ENCODE assay signal across 8 cellular contexts in the genomic region with DNA sequence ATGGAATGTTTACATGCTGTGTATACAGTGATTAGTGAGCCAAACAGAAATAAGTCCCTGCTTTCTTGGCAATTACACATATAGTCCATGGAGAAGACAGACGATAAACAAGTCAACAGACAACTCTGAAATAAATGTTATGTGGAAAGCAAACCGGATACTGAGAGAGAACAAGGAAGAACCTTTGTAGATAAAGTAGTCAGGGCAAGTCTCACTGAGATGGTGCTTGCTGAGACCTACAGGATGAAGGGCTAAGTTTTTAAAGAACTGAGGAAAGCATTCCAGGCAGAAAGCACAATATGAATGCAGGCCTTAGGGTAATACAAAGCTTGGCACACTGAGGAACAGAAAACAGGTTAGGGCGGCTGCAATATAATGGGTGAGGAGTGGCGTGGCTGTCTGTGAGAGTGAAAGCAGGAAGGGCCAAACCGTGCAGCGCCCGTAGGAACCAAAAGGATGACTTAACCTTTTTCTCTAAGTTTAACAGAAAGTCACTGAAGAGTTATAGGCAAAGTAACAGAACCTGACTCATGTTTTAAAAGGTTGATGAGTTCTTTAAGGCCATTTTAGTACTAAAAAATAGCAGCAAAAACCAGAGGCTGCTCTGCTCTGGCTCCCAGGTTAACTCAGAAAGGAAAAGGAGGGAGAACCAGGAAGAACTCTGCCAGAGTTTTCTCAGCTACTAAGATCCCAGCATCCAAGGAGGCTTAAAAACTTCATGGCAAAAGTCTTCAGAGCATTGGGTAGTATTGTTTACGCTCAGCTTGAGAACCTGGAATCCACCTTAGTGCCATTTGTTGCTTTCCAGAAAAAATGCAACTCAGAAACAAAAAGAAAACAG. TPM values are rescaled to one million over a fixed set of nuclear protein-coding genes. Genes with fewer than 3 reads are reported as not detected.
DNase-seq lines count a peak whose midpoint lies in the region; ATAC-seq and TF ChIP-seq lines count a peak whose summit lies in the region.

No MANE protein-coding gene starts in this region.

- ATAC-seq in HG03342 (IDR thresholded peaks at IDR 0.05; ENCODE audit: unreplicated experiment): peak; percentile 78

- TF ChIP-seq CTCF in stomach (IDR thresholded peaks at IDR 0.05): no peak
- no peak for TF ChIP-seq CTCF in HFFc6 (IDR thresholded peaks at IDR 0.05)

- no peaks in the 10 kb centered on the region for H3K27me3 ChIP-seq in stomach

- 8 to 23% (median 16%) methylated on average over 8 of the region's 8 CpGs for WGBS in stomach, 5 donors

- H3K36me3 Mint-ChIP-seq in HFFc6 (ENCODE audit: low read depth): no peaks in the 10 kb centered on the region

- H3K4me1 Mint-ChIP-seq in HFFc6 (ENCODE audit: low read depth): no peaks in the 10 kb centered on the region

- H3K9me3 Mint-ChIP-seq in HFFc6: no peaks in the 10 kb centered on the region

- H3K4me3 Mint-ChIP-seq in HFFc6: no peak overlapping the region

- peak overlapping the region in 4 of 5 donors; percentile 20 to 74 (median 60) for H3K27ac ChIP-seq in stomach

- DNase-seq in activated T-cell treated with anti-CD3 and anti-CD28 coated beads for 24 hours (ENCODE audit: low read depth): peak; percentile 14
- no peak for DNase-seq in activated T-cell treated with anti-CD3 and anti-CD28 coated beads, Interleukin-2, amount 50 U/mL, for 1 hour
- peak; percentile 55 for DNase-seq in activated CD4-positive, alpha-beta T cell treated with anti-CD3 and anti-CD28 coated beads for 48 hours
- peak; percentile 24 for DNase-seq in germinal center (ENCODE audit: low spot score)
- peak; percentile 56 for DNase-seq in stomach
- no peak for DNase-seq in GM19240 (ENCODE audit: insufficient read length, low spot score)
- DNase-seq in HFFc6: no peak

- peaks cover 0 to 19% (median 6%) of the 10 kb centered on the region in 4 donors for H3K4me1 ChIP-seq in stomach

- H3K27ac Mint-ChIP-seq in HFFc6: no peak overlapping the region

- TF ChIP-seq EP300 in stomach (IDR thresholded peaks at IDR 0.05): no peak

- TF ChIP-seq POLR2A in stomach (IDR thresholded peaks at IDR 0.05): no peak

- H3K27me3 Mint-ChIP-seq in HFFc6 (ENCODE audit: insufficient read depth): peaks cover 6% of the 10 kb centered on the region

- intact Hi-C loops in stomach (cut with DNase I; ENCODE audit: low total_unique reads): loop anchor here (5.0 to 10.0 kb wide), 2 partner anchors 314 to 477 kb away; a partner anchor contains a TSS

- no peaks in the 10 kb centered on the region for H3K36me3 ChIP-seq in stomach

- H3K4me3 ChIP-seq in stomach: peak overlapping the region; percentile 9 to 24 (median 19)

- no peaks in the 10 kb centered on the region for H3K9me3 ChIP-seq in stomach

RNA-seq across cellular contexts. Expression of a gene that starts 8.7 kb away (rescaled TPM):
- 10 to 100 TPM in 4 of 5 donors, 1 to 10 TPM in 1; 6.2 to 58.7 (median 27.0) TPM for total RNA-seq in stomach
- polyA plus RNA-seq in stomach: 1 to 10 TPM; 1.7 to 4.1 (median 2.1) TPM
- 10 to 100 TPM; 18.7 to 28.6 (median 24.2) TPM for total RNA-seq in HFFc6 (2021; fragmentation: NEBNext Ultra II Directional; extraction: Animal tissue kit (Norgen Biotek cat#: 25700))

RNA-seq across cellular contexts. Expression of a gene that starts 49.9 kb away (rescaled TPM):
- 1 to 10 TPM in 3 of 5 donors, under 1 TPM in 1, not detected in 1; 0.45 to 8.8 (median 2.0) TPM for total RNA-seq in stomach
- 1 to 10 TPM in 2 of 3 donors, not detected in 1; 1.4 to 1.9 TPM for polyA plus RNA-seq in stomach
- total RNA-seq in HFFc6 (2021; fragmentation: NEBNext Ultra II Directional; extraction: Animal tissue kit (Norgen Biotek cat#: 25700)): not detected

Comparison
In these comparisons a context has a peak if more than half of its experiments do, and no peak if none do; other contexts are left out.
1. DNase-seq: peak in activated T-cell treated with anti-CD3 and anti-CD28 coated beads for 24 hours (single experiment), activated CD4-positive, alpha-beta T cell treated with anti-CD3 and anti-CD28 coated beads for 48 hours (single experiment), germinal center (single experiment) and stomach (single experiment); none in activated T-cell treated with anti-CD3 and anti-CD28 coated beads, Interleukin-2, amount 50 U/mL, for 1 hour (single experiment), GM19240 (single experiment) and HFFc6 (single experiment).